In the genomic region with DNA sequence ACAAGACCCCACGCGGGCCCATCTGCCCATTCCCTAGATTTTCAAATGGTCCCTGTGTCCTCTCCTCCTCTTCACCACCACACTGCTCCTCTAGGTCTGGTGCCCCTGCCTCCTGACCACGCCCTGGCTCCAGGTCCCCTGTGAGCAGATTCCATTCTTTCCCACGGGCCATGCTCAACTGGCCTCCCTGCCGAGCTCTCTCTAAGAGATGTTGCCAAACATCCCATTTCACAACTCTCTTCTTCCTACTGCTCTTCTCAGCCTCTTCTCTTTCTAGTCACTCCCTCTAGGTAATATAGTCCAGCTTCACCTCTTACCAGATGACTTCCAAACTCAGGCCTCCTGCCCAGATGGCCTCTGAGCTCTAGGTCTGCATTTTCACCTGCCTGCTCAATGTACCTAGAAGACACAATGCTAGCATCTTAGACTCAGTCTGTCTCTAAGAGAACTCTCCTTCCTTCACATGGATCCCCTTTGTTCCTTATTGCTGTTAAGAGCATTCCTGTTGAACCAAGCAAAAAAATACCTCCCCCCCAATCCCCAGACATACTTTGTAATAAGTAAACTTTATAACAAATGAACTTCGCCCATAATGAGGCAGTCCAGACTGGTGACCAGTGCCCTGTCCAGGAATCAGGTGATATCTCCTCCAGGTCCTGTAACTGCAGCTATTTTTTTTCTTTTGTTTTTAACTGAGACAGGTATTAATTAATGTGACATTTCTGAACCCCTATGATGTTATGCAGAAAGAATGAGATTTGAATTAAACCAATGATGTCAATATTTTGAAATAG, we compare ENCODE assay signal across 22 cellular contexts.
DNase-seq lines count a peak whose midpoint lies in the region; ATAC-seq and TF ChIP-seq lines count a peak whose summit lies in the region.
"Had no signal": no experiment of that assay in that cellular context is flagged by ENCODE, and none has a peak within 500 bp of the region (broad histone marks: within the 10 kb centered on the region; RNA-seq: fewer than 3 reads in every experiment).

No MANE protein-coding gene starts in this region.

- H3K36me3 ChIP-seq in PC-9 (ENCODE audit: low read depth) (no peaks in the 10 kb centered on the region), aorta (ENCODE audit: control insufficient read depth in 1 of 2, insufficient read depth in 2 of 2, low read length in 1 of 2) (peaks cover 0 to 2% of the 10 kb centered on the region in 2 donors)
- H3K36me3 ChIP-seq: SJSA1, thyroid gland had no signal

- no peaks in the 10 kb centered on the region for H3K9me3 Mint-ChIP-seq in activated naive CD8-positive, alpha-beta T cell treated with anti-CD3 and anti-CD28 coated beads for 36 hours
- H3K9me3 Mint-ChIP-seq: CD4-positive, CD25-positive, alpha-beta regulatory T cell; nephron progenitor cell had no signal

- H3K9me3 ChIP-seq in PC-9 (ENCODE audit: insufficient read depth, low read depth) (no peaks in the 10 kb centered on the region), aorta (ENCODE audit: control insufficient read depth, low read length) (no peaks in the 10 kb centered on the region)
- H3K9me3 ChIP-seq: SJSA1, thyroid gland had no signal

- WGBS in aorta, 2 donors = 83 to 89% methylated on average over 6 of the region's 6 CpGs

- H3K4me2 ChIP-seq in PC-9 = 0 out of 2 replicates have a peak overlapping the region, but pooled peaks have one; percentile 16

- H3K27ac ChIP-seq in HL-60 (replicated peaks) (no peak overlapping the region), PC-9 (peak overlapping the region; percentile 34; the same call in 1 of the 2 replicates), aorta (ENCODE audit: low read depth in 1 of 2, low read length in 2 of 2) (no peak overlapping the region)
- H3K27ac ChIP-seq: SJSA1, thyroid gland had no signal

- H3K9me2 ChIP-seq in PC-9 (ENCODE audit: insufficient read depth) = no peaks in the 10 kb centered on the region

- H3K27me3 Mint-ChIP-seq in activated naive CD8-positive, alpha-beta T cell treated with anti-CD3 and anti-CD28 coated beads for 36 hours = no peaks in the 10 kb centered on the region
- H3K27me3 Mint-ChIP-seq: CD4-positive, CD25-positive, alpha-beta regulatory T cell had no signal

- intact Hi-C loops in PC-9 (cut with micrococcal nuclease; ENCODE audit: unreplicated experiment) (no loop called here), aorta (cut with DNase I) (no loop called here)

- no peak overlapping the region for H3K27ac Mint-ChIP-seq in activated naive CD8-positive, alpha-beta T cell treated with anti-CD3 and anti-CD28 coated beads for 36 hours
- H3K27ac Mint-ChIP-seq: nephron progenitor cell had no signal

- DNase-seq in AG10803 (ENCODE audit: low read depth) (peak; percentile 23), HL-60 (ENCODE audit: low read depth in 1 of 2, low spot score in 1 of 2) (peak; percentile 70 to 75), PC-9 (peak in 1 of 2 experiments; percentile 61), kidney glomerular epithelial cell (lab: John Stamatoyannopoulos, UW) (peak; percentile 35), aorta (no peak)
- DNase-seq in activated naive CD8-positive, alpha-beta T cell treated with anti-CD3 and anti-CD28 coated beads for 36 hours = no peak
- DNase-seq: activated CD4-positive, alpha-beta T cell treated with anti-CD3 and anti-CD28 coated beads, Interleukin-2, amount 50 U/mL, for 4 hours; CD4-positive, CD25-positive, alpha-beta regulatory T cell; effector CD4-positive, alpha-beta T cell; left colon; NCI-H1092; NCI-H526 treated with DMSO at 0.1 percent for 48 hours; nephron progenitor cell; PC-3; small intestine; stimulated activated naive CD4-positive, alpha-beta T cell; thyroid gland had no signal

- peaks cover 12% of the 10 kb centered on the region; the same call in 1 of the 2 replicates for H3F3A ChIP-seq in PC-9 (ENCODE audit: insufficient read depth, low read depth)

- TF ChIP-seq CTCF in AG10803 (conservative IDR thresholded peaks at IDR 0.05; ENCODE audit: low read length) = no peak
- TF ChIP-seq CTCF in HL-60 (IDR thresholded peaks at IDR 0.05; ENCODE audit: insufficient read depth, low read length) = no peak
- TF ChIP-seq CTCF in PC-9 (conservative IDR thresholded peaks at IDR 0.05) = no peak

- H3K4me3 ChIP-seq in AG10803 (ENCODE audit: low read length) (no peak overlapping the region), HL-60 (replicated peaks; ENCODE audit: insufficient read depth, low read length) (no peak overlapping the region), PC-9 (no peak overlapping the region), aorta (ENCODE audit: low read length in 2 of 2) (no peak overlapping the region)
- H3K4me3 ChIP-seq: K562, SJSA1, thyroid gland had no signal

- POLR2A ChIA-PET in PC-9 (lab: Charles Lee; ENCODE audit: unreplicated experiment) = no interaction called here

- H3K27me3 ChIP-seq in HL-60 (ENCODE audit: insufficient read depth, poor library complexity, severe bottlenecking) (no peaks in the 10 kb centered on the region), PC-9 (ENCODE audit: insufficient read depth, low read depth) (no peaks in the 10 kb centered on the region), aorta (ENCODE audit: control insufficient read depth in 1 of 2, insufficient read depth in 2 of 2, low read length in 1 of 2) (no peaks in the 10 kb centered on the region)
- H3K27me3 ChIP-seq: SJSA1, thyroid gland had no signal

- H3K79me2 ChIP-seq in PC-9 (ENCODE audit: low read depth) = no peaks in the 10 kb centered on the region

- CTCF ChIA-PET in PC-9 (lab: Charles Lee) = no interaction called here

- BruUV-seq in PC-9 (replicated peaks; lab: Mats Ljungman, UMichigan) = no TSS peak

- no peaks in the 10 kb centered on the region for H4K20me1 ChIP-seq in PC-9 (ENCODE audit: insufficient read depth)

- H3K4me1 ChIP-seq in PC-9 (replicated peaks; ENCODE audit: insufficient read depth) (peaks cover 33% of the 10 kb centered on the region), aorta (ENCODE audit: control insufficient read depth in 1 of 2, insufficient read depth in 2 of 2, low read length in 2 of 2) (no peaks in the 10 kb centered on the region)
- H3K4me1 ChIP-seq: thyroid gland had no signal

- H3K4me1 Mint-ChIP-seq in activated naive CD8-positive, alpha-beta T cell treated with anti-CD3 and anti-CD28 coated beads for 36 hours = peaks cover 24% of the 10 kb centered on the region

- ATAC-seq in HG02588 (IDR thresholded peaks at IDR 0.05; ENCODE audit: unreplicated experiment) (no peak), GM21526 (IDR thresholded peaks at IDR 0.05; ENCODE audit: low FRiP score, unreplicated experiment) (no peak), aorta (ENCODE audit: low FRiP score) (no peak)
- ATAC-seq: esophagus mucosa, K562, left colon, PC-3 had no signal

- H3K36me3 Mint-ChIP-seq in activated naive CD8-positive, alpha-beta T cell treated with anti-CD3 and anti-CD28 coated beads for 36 hours = peaks cover 13% of the 10 kb centered on the region

- no peak overlapping the region for H3K4me3 Mint-ChIP-seq in activated naive CD8-positive, alpha-beta T cell treated with anti-CD3 and anti-CD28 coated beads for 36 hours
- H3K4me3 Mint-ChIP-seq: CD4-positive, CD25-positive, alpha-beta regulatory T cell; nephron progenitor cell had no signal

- H2AFZ ChIP-seq in PC-9 = no peak overlapping the region

Comparison
In these comparisons a context has a peak if more than half of its experiments do, and no peak if none do; other contexts are left out.
1. DNase-seq: peak in AG10803 (single experiment), HL-60 (2 of 2) and kidney glomerular epithelial cell (single experiment); none in activated naive CD8-positive, alpha-beta T cell treated with anti-CD3 and anti-CD28 coated beads for 36 hours (single experiment) and aorta (0 of 2).